ENCODE assay signal across 12 cellular contexts in the genomic region with DNA sequence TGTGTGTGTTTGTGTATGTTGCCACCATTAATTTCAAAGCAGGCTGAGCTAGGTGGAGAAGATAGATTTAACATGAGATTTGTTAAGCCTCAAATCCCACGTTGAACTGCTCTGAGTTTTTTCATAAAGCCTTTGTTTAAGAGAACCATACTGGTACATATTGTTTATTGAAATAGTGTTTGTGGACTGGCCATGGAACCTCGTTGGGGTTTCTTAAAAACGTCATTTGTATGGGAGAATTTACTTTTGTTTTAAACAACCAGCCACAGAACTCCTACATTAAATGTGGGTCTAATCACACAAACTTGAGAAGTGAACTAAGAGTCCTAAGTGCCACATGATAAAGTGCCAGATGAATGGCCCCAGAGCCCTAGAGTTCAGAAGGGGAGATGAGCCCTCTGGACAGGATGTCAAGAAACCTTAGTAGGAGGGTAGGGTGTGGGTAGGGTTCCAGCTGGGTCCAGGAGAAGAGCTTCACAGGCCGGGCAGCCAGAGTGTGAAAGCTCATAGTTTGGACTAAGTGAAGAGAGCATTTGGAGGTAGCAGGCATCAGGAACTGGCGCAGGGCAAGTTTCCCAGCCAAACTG.
DNase-seq lines count a peak whose midpoint lies in the region; ATAC-seq, FAIRE-seq and TF ChIP-seq lines count a peak whose summit lies in the region.
"Had no signal": no experiment of that assay in that cellular context is flagged by ENCODE, and none has a peak within 500 bp of the region (broad histone marks: within the 10 kb centered on the region; RNA-seq: fewer than 3 reads in every experiment).

No MANE protein-coding gene starts in this region.

- peak overlapping the region; percentile 85 for H3K27ac Mint-ChIP-seq in activated CD4-positive, alpha-beta T cell treated with anti-CD3 and anti-CD28 coated beads for 36 hours
- peak overlapping the region; percentile 67 for H3K27ac Mint-ChIP-seq in memory B cell

- intact Hi-C loops in activated CD4-positive, alpha-beta T cell treated with anti-CD3 and anti-CD28 coated beads for 36 hours (cut with DNase I, micrococcal nuclease) = no loop called here
- intact Hi-C loops in K562 (cut with micrococcal nuclease) = loop anchor here (2.0 to 5.0 kb wide), 2 partner anchors 44 to 81 kb away; no protein-coding TSS in a partner anchor

- H2AFZ ChIP-seq in K562 (ENCODE audit: low read depth, low read length) = peak overlapping the region; percentile 35; the same call in 1 of the 2 replicates

- H3K27me3 ChIP-seq in K562 (ENCODE audit: control insufficient read depth in 2 of 2, insufficient read depth in 2 of 2, low read length in 2 of 2) (no peaks in the 10 kb centered on the region), thoracic aorta (replicated peaks; ENCODE audit: insufficient read depth) (no peaks in the 10 kb centered on the region)

- H3K79me2 ChIP-seq in K562 (ENCODE audit: control insufficient read depth, insufficient read depth, low read length) = peaks cover 83% of the 10 kb centered on the region

- POLR2A ChIA-PET in activated CD4-positive, alpha-beta T cell treated with anti-CD3 and anti-CD28 coated beads for 36 hours (lab: Charles Lee) = interaction anchor here (0.7 kb wide), 1 partner anchor 16 kb away, joined by 3 read pairs; no protein-coding TSS in a partner anchor
- POLR2A ChIA-PET in K562 (lab: Yijun Ruan, JAX) = interaction anchor here (0.7 to 1.3 kb wide), 6 partner anchors 10 to 634 kb away, joined by 3 to 4 read pairs (median 3); no protein-coding TSS in a partner anchor

- BruUV-seq in K562 (replicated peaks; lab: Mats Ljungman, UMichigan) = no TSS peak

- H4K20me1 ChIP-seq in K562 (replicated peaks; ENCODE audit: control insufficient read depth, insufficient read depth, low read length) = no peaks in the 10 kb centered on the region

- no peak for TF ChIP-seq EP300 in K562 (IDR thresholded peaks at IDR 0.05; ENCODE audit: low read length)

- CTCF ChIA-PET in activated CD4-positive, alpha-beta T cell treated with anti-CD3 and anti-CD28 coated beads for 36 hours (lab: Charles Lee) = interaction anchor here (0.5 to 1.3 kb wide), 3 partner anchors 16 to 44 kb away, joined by 3 to 7 read pairs (median 3); no protein-coding TSS in a partner anchor
- CTCF ChIA-PET in K562 (lab: Yijun Ruan, JAX; ENCODE audit: low intra/inter-chr PET ratio) = no interaction called here

- H3K27ac ChIP-seq in K562 (ENCODE audit: extremely low read depth, low read depth, low read length) = no peak overlapping the region; the same call in 2 of the 3 replicates
- H3K27ac ChIP-seq in thoracic aorta = peak overlapping the region; percentile 60 to 64

- TF ChIP-seq CTCF in K562 (IDR thresholded peaks at IDR 0.05 in 2 of 3, conservative IDR thresholded peaks at IDR 0.05 in 1 of 3; ENCODE audit: insufficient read depth in 2 of 3, low read depth in 1 of 3, low read length in 3 of 3) (no peak), thoracic aorta (IDR thresholded peaks at IDR 0.05) (no peak)

- H3K9me3 Mint-ChIP-seq in activated CD4-positive, alpha-beta T cell treated with anti-CD3 and anti-CD28 coated beads for 36 hours (ENCODE audit: low read depth) = no peaks in the 10 kb centered on the region
- no peaks in the 10 kb centered on the region for H3K9me3 Mint-ChIP-seq in memory B cell

- H3K27me3 Mint-ChIP-seq in activated CD4-positive, alpha-beta T cell treated with anti-CD3 and anti-CD28 coated beads for 36 hours = no peaks in the 10 kb centered on the region
- H3K27me3 Mint-ChIP-seq in memory B cell = no peaks in the 10 kb centered on the region

- H3K4me3 Mint-ChIP-seq in activated CD4-positive, alpha-beta T cell treated with anti-CD3 and anti-CD28 coated beads for 36 hours = no peak overlapping the region
- H3K4me3 Mint-ChIP-seq in memory B cell = no peak overlapping the region

- H3K4me1 Mint-ChIP-seq in activated CD4-positive, alpha-beta T cell treated with anti-CD3 and anti-CD28 coated beads for 36 hours = peaks cover 91% of the 10 kb centered on the region
- H3K4me1 Mint-ChIP-seq in memory B cell = peaks cover 46% of the 10 kb centered on the region

- no peaks in the 10 kb centered on the region for H3K9me1 ChIP-seq in K562 (ENCODE audit: control insufficient read depth, insufficient read depth, low read length)

- peaks cover 22% of the 10 kb centered on the region for H3K36me3 Mint-ChIP-seq in activated CD4-positive, alpha-beta T cell treated with anti-CD3 and anti-CD28 coated beads for 36 hours (ENCODE audit: low read depth)
- peaks cover 12% of the 10 kb centered on the region for H3K36me3 Mint-ChIP-seq in memory B cell

- H3K4me1 ChIP-seq in K562 (replicated peaks in 1 of 2; ENCODE audit: control insufficient read depth in 2 of 2, insufficient read depth in 2 of 2, low read length in 2 of 2) (peaks cover 23 to 65% of the 10 kb centered on the region in 2 experiments), thoracic aorta (ENCODE audit: control insufficient read depth in 1 of 2, low read depth in 2 of 2) (peaks cover 57 to 90% of the 10 kb centered on the region in 2 donors)

- DNase-seq in activated CD4-positive, alpha-beta T cell treated with anti-CD3 and anti-CD28 coated beads for 36 hours = no peak
- DNase-seq in activated CD4-positive, alpha-beta T cell treated with anti-CD3 and anti-CD28 coated beads, Interleukin-2, amount 50 U/mL, for 4 hours = no peak
- DNase-seq in K562 (ENCODE audit: extremely low read depth in 1 of 4, low spot score in 3 of 4) (no peak), memory B cell (ENCODE audit: low spot score in 2 of 2) (no peak), thoracic aorta (ENCODE audit: low spot score) (no peak), globus pallidus (ENCODE audit: low spot score) (no peak)
- DNase-seq: stimulated activated naive CD4-positive, alpha-beta T cell had no signal

- FAIRE-seq in K562 (lab: Jason Lieb, UNC) = no peak
- FAIRE-seq: A204.1, endometrium, keratinocyte had no signal

- peaks cover 13% of the 10 kb centered on the region; the same call in 1 of the 3 replicates for H3K36me3 ChIP-seq in K562 (ENCODE audit: control insufficient read depth, insufficient read depth, low read length)
- no peaks in the 10 kb centered on the region for H3K36me3 ChIP-seq in thoracic aorta

- peak overlapping the region in 1 of 2 experiments; percentile 11; a peak in 1 of 4 replicates for H3K9ac ChIP-seq in K562 (ENCODE audit: insufficient read depth in 1 of 2, low read depth in 2 of 2, low read length in 2 of 2)

- WGBS in K562 (ENCODE audit: insufficient coverage, low coverage, missing lambda C conversion rate) = 39% methylated on average over 5 of the region's 5 CpGs

- no peak for TF ChIP-seq RAD21 in K562 (CRISPR knock-in tag; conservative IDR thresholded peaks at IDR 0.05 in 1 of 2, IDR thresholded peaks at IDR 0.05 in 1 of 2)

- peak overlapping the region; percentile 26; the same call in 1 of the 2 replicates for H3K4me2 ChIP-seq in K562 (ENCODE audit: insufficient read depth, low read length)

- H3K9me3 ChIP-seq in K562 (replicated peaks; ENCODE audit: control insufficient read depth, insufficient read depth, low read depth, low read length) = no peaks in the 10 kb centered on the region
- no peaks in the 10 kb centered on the region for H3K9me3 ChIP-seq in thoracic aorta

- no peak for TF ChIP-seq POLR2A in K562 (conservative IDR thresholded peaks at IDR 0.05)

- no peak for ATAC-seq in activated CD4-positive, alpha-beta T cell treated with anti-CD3 and anti-CD28 coated beads for 36 hours
- 0 out of 3 replicates have a peak, but pooled peaks have one; percentile 4 for ATAC-seq in K562
- no peak for ATAC-seq in memory B cell (ENCODE audit: low read depth)
- no peak for ATAC-seq in thoracic aorta (ENCODE audit: insufficient number of reproducible peaks, low FRiP score, low read depth)
- ATAC-seq in GM19023 (IDR thresholded peaks at IDR 0.05; ENCODE audit: unreplicated experiment) = no peak
- no peak for ATAC-seq in HG03432 (IDR thresholded peaks at IDR 0.05; ENCODE audit: unreplicated experiment)

- in situ Hi-C loops in K562 (cut with MboI) = no loop called here

- no peak overlapping the region for H3K4me3 ChIP-seq in K562
- H3K4me3 ChIP-seq in thoracic aorta = no peak overlapping the region

TF ChIP-seq in K562, 482 proteins besides CTCF, POLR2A, EP300 and RAD21 (continues in another document):
- TF ChIP-seq KLF13 (tag; IDR thresholded peaks at IDR 0.05; ENCODE audit: borderline replicate concordance, low read depth) = no peak
- TF ChIP-seq, protein P1, sequence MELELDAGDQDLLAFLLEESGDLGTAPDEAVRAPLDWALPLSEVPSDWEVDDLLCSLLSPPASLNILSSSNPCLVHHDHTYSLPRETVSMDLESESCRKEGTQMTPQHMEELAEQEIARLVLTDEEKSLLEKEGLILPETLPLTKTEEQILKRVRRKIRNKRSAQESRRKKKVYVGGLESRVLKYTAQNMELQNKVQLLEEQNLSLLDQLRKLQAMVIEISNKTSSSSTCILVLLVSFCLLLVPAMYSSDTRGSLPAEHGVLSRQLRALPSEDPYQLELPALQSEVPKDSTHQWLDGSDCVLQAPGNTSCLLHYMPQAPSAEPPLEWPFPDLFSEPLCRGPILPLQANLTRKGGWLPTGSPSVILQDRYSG (tag; conservative IDR thresholded peaks at IDR 0.05; ENCODE audit: low read depth) = no peak
- TF ChIP-seq KAT2B (IDR thresholded peaks at IDR 0.05; ENCODE audit: low read depth, low read length) = no peak
- no peak for TF ChIP-seq HNRNPUL1 (IDR thresholded peaks at IDR 0.05; ENCODE audit: low read length)
- no peak for TF ChIP-seq ZNF830 (CRISPR knock-in tag; IDR thresholded peaks at IDR 0.05)
- no peak for TF ChIP-seq NFYB (IDR thresholded peaks at IDR 0.05; ENCODE audit: extremely low read depth, insufficient read length)
- no peak for TF ChIP-seq CHD2 (IDR thresholded peaks at IDR 0.05; ENCODE audit: low read depth, low read length)
